In genomic region chr2:61529944-61530343, GRCh38 we compare ENCODE assay signal across 16 cellular contexts. TPM values are rescaled to one million over a fixed set of nuclear protein-coding genes. Genes with fewer than 3 reads are reported as not detected.
A peak's percentile ranks its signal among the peaks of the same experiment; 100 is the strongest.
DNase-seq lines count a peak whose midpoint lies in the region; ATAC-seq and TF ChIP-seq lines count a peak whose summit lies in the region.
"Had no signal": no experiment of that assay in that cellular context is flagged by ENCODE, and none has a peak within 500 bp of the region (broad histone marks: within the 10 kb centered on the region; RNA-seq: fewer than 3 reads in every experiment).

No MANE protein-coding gene starts in this region.

- H2AFZ ChIP-seq in SU-DHL-6 (ENCODE audit: low read depth, low read length, severe bottlenecking): no peak overlapping the region

- 0 out of 2 replicates have a peak overlapping the region, but pooled peaks have one; percentile 5 for H3K9ac ChIP-seq in SU-DHL-6 (ENCODE audit: low read length)

- peak overlapping the region; percentile 76 for H3K27ac ChIP-seq in cardiac muscle cell
- no peak overlapping the region for H3K27ac ChIP-seq in right cardiac atrium (ENCODE audit: low read length)
- no peak overlapping the region for H3K27ac ChIP-seq in SU-DHL-6 (ENCODE audit: low read depth, low read length)
- H3K27ac ChIP-seq in urinary bladder (ENCODE audit: low read depth): peak overlapping the region; percentile 23

- in situ Hi-C loops in GM13976 (cut with MboI; ENCODE audit: low sequenced_read_pairs, unreplicated experiment): no loop called here

- ATAC-seq in right cardiac atrium (no peak), GM21390 (IDR thresholded peaks at IDR 0.05; ENCODE audit: unreplicated experiment) (no peak)

- no peaks in the 10 kb centered on the region for H3K9me3 ChIP-seq in cardiac muscle cell (ENCODE audit: low read depth)
- no peaks in the 10 kb centered on the region for H3K9me3 ChIP-seq in right cardiac atrium (ENCODE audit: control insufficient read depth, low read length)
- H3K9me3 ChIP-seq in SU-DHL-6 (ENCODE audit: insufficient read depth, low read length): no peaks in the 10 kb centered on the region
- H3K9me3 ChIP-seq: sigmoid colon had no signal

- H4K20me1 ChIP-seq in SU-DHL-6 (ENCODE audit: low read depth, low read length): peaks cover 78% of the 10 kb centered on the region

- no peak for TF ChIP-seq POLR2A in erythroblast (IDR thresholded peaks at IDR 0.05; ENCODE audit: low read length)

- H3K79me2 ChIP-seq in SU-DHL-6 (ENCODE audit: insufficient read depth, low read length): peaks cover 100% of the 10 kb centered on the region

- peaks cover 33% of the 10 kb centered on the region; the same call in 1 of the 2 replicates for H3F3A ChIP-seq in SU-DHL-6 (ENCODE audit: insufficient read depth)

- peak overlapping the region; percentile 10 for H3K4me2 ChIP-seq in SU-DHL-6 (ENCODE audit: low read depth, low read length, poor library complexity, severe bottlenecking)

- TF ChIP-seq CTCF in cardiac muscle cell (IDR thresholded peaks at IDR 0.05; ENCODE audit: low read depth, low read length) (no peak), SU-DHL-6 (IDR thresholded peaks at IDR 0.05; ENCODE audit: insufficient read depth, low read length, poor library complexity, severe bottlenecking) (no peak), GM13976 (IDR thresholded peaks at IDR 0.05; ENCODE audit: borderline replicate concordance, control extremely low read depth, extremely low read depth, insufficient read depth, missing control alignments) (no peak)

- H3K27me3 ChIP-seq in cardiac muscle cell (no peaks in the 10 kb centered on the region), right cardiac atrium (ENCODE audit: control insufficient read depth, insufficient read depth) (no peaks in the 10 kb centered on the region), SU-DHL-6 (ENCODE audit: low read length) (no peaks in the 10 kb centered on the region)
- H3K27me3 ChIP-seq: sigmoid colon had no signal

- no peak for DNase-seq in cardiac muscle cell (ENCODE audit: low read depth in 1 of 2, low spot score in 1 of 2)
- no peak for DNase-seq in right cardiac atrium
- peak; percentile 23 to 71 for DNase-seq in erythroblast (lab: John Stamatoyannopoulos, UW)
- no peak for DNase-seq in GM13976 (ENCODE audit: low spot score)
- no peak for DNase-seq in DMS79 treated with DMSO at 0.1 percent for 48 hours (lab: John Stamatoyannopoulos, UW)
- DNase-seq: foreskin fibroblast, IMR-90, midbrain, MV-4-11, NCI-H2029 treated with DMSO at 0.1 percent for 48 hours, NCI-H69, occipital lobe, sigmoid colon had no signal

- H3K4me1 ChIP-seq in cardiac muscle cell (ENCODE audit: low read depth) (peaks cover 33% of the 10 kb centered on the region), right cardiac atrium (ENCODE audit: control insufficient read depth, insufficient read depth, low read length) (no peaks in the 10 kb centered on the region), urinary bladder (ENCODE audit: insufficient read depth) (no peaks in the 10 kb centered on the region)

- intact Hi-C loops in right cardiac atrium (cut with DNase I): loop anchor here in 2 of 4 donors (10.0 kb wide), 2 partner anchors 135 to 245 kb away; no protein-coding TSS in a partner anchor

- no peaks in the 10 kb centered on the region for H3K9me2 ChIP-seq in SU-DHL-6 (replicated peaks; ENCODE audit: insufficient read depth, low read length)

- 71% methylated on average over 2 of the region's 2 CpGs for WGBS in right cardiac atrium
- WGBS in urinary bladder: 74% methylated on average over 2 of the region's 2 CpGs

- H3K36me3 ChIP-seq in cardiac muscle cell: peaks cover 24% of the 10 kb centered on the region
- peaks cover 60% of the 10 kb centered on the region for H3K36me3 ChIP-seq in SU-DHL-6 (ENCODE audit: low read length)
- no peaks in the 10 kb centered on the region for H3K36me3 ChIP-seq in urinary bladder (ENCODE audit: insufficient read depth)

- H3K4me3 ChIP-seq in cardiac muscle cell: no peak overlapping the region
- H3K4me3 ChIP-seq in right cardiac atrium (ENCODE audit: low read length): no peak overlapping the region
- H3K4me3 ChIP-seq in SU-DHL-6 (ENCODE audit: insufficient read depth, low read length, poor library complexity, severe bottlenecking): no peak overlapping the region
- H3K4me3 ChIP-seq in urinary bladder (ENCODE audit: low read depth, low read length): no peak overlapping the region
- H3K4me3 ChIP-seq: sigmoid colon had no signal

RNA-seq across cellular contexts. Expression of gene XPO1, which starts 8.2 kb away (rescaled TPM):
- total RNA-seq in cardiac muscle cell (94.8 and 160 TPM in 2 replicates), right cardiac atrium (10 to 100 TPM; 53.7 to 81.7 (median 62.2) TPM), urinary bladder (550 TPM)
- polyA plus RNA-seq in cardiac muscle cell (80.6 and 103 TPM in 2 replicates), right cardiac atrium (38.5 TPM), urinary bladder (67.0 TPM)

RNA-seq across cellular contexts. Expression of gene USP34, which starts 59.1 kb away (rescaled TPM):
- total RNA-seq in cardiac muscle cell (67.6 and 94.5 TPM in 2 replicates), right cardiac atrium (10 to 100 TPM; 58.8 to 78.0 (median 63.9) TPM), urinary bladder (294 TPM)
- polyA plus RNA-seq in cardiac muscle cell (42.4 and 54.9 TPM in 2 replicates), right cardiac atrium (37.3 TPM), urinary bladder (48.2 TPM)

Comparison
In these comparisons a context has a peak if more than half of its experiments do, and no peak if none do; other contexts are left out.
1. H3K27ac ChIP-seq: peak in cardiac muscle cell (single experiment) and urinary bladder (single experiment); none in right cardiac atrium (single experiment) and SU-DHL-6 (single experiment).
2. DNase-seq: peak in erythroblast (2 of 2); none in cardiac muscle cell (0 of 2), right cardiac atrium (0 of 3), GM13976 (single experiment) and DMS79 treated with DMSO at 0.1 percent for 48 hours (single experiment).